Comparison of ENCODE assay signal across 8 cellular contexts in the genomic region with DNA sequence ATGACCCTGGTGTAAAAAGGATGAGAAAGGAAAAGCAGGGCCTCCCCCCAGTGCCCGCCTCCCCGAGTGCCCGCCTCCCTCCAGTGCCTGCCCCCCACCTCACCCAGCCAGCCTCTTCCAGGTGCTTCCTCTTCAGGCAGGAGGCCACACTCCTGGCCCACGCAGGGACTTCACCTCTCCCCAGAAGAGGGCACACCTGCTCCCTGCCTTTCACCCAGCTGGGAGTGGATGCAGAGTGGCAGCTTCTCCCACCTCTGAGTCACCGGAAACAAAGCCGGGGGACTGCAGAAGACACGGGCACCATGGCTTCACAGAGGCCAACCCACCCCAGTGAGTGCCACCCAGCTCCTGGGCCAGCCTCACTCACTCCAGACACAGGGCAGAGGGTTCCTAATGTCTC. TPM values are rescaled to one million over a fixed set of nuclear protein-coding genes. Genes with fewer than 3 reads are reported as not detected.
A peak's percentile ranks its signal among the peaks of the same experiment; 100 is the strongest.
DNase-seq lines count a peak whose midpoint lies in the region; ATAC-seq, FAIRE-seq and TF ChIP-seq lines count a peak whose summit lies in the region.

No MANE protein-coding gene starts in this region.

- H3K27ac ChIP-seq in OCI-LY1 (ENCODE audit: low read depth, low read length, poor library complexity, severe bottlenecking), result no peak overlapping the region
- H3K27ac ChIP-seq in pancreas, result no peak overlapping the region
- H3K27ac ChIP-seq in GM23248, result no peak overlapping the region

- POLR2A ChIA-PET in GM10248 (lab: Yijun Ruan, JAX), result no interaction called here

- 29 to 31% methylated on average over 6 to 7 of the region's 7 CpGs for WGBS in pancreas, 2 donors
- WGBS in GM23248 (ENCODE audit: low coverage in 1 of 2, low lambda C conversion rate in 2 of 2, missing lambda C conversion rate in 2 of 2), 2 experiments, result 60 to 84% methylated on average over 4 to 7 of the region's 7 CpGs

- no peaks in the 10 kb centered on the region for H3K9me3 ChIP-seq in OCI-LY1 (ENCODE audit: low read length)
- H3K9me3 ChIP-seq in pancreas, result no peaks in the 10 kb centered on the region
- H3K9me3 ChIP-seq in GM23248 (ENCODE audit: low read depth), result no peaks in the 10 kb centered on the region

- FAIRE-seq in pancreas (lab: Jason Lieb, UNC), result no peak

- intact Hi-C loops in pancreas (cut with DNase I), result no loop called here

- TF ChIP-seq CTCF in GM10248 (IDR thresholded peaks at IDR 0.05; ENCODE audit: control extremely low read depth, extremely low read depth, low read depth, missing control alignments), result peak; percentile 26
- peak; percentile 47 for TF ChIP-seq CTCF in OCI-LY1 (IDR thresholded peaks at IDR 0.05; ENCODE audit: low read length)
- TF ChIP-seq CTCF in pancreas (IDR thresholded peaks at IDR 0.05), result no peak

- H2AFZ ChIP-seq in OCI-LY1 (ENCODE audit: low read length), result no peak overlapping the region
- no peak overlapping the region for H2AFZ ChIP-seq in GM23248

- no peaks in the 10 kb centered on the region for H3K9me3 Mint-ChIP-seq in activated naive CD4-positive, alpha-beta T cell treated with anti-CD3 and anti-CD28 coated beads, Interleukin-2, amount 50 U/mL, for 72 hours

- CTCF ChIA-PET in GM10248 (lab: Yijun Ruan, JAX), result no interaction called here

- H3K4me3 ChIP-seq in OCI-LY1 (ENCODE audit: low read depth, low read length, poor library complexity, severe bottlenecking) (no peak overlapping the region), pancreas (no peak overlapping the region), GM23248 (no peak overlapping the region)

- no peaks in the 10 kb centered on the region for H3F3A ChIP-seq in OCI-LY1 (ENCODE audit: insufficient read depth, low read length)
- H3F3A ChIP-seq in GM23248 (ENCODE audit: insufficient read depth), result no peaks in the 10 kb centered on the region

- H3K27ac Mint-ChIP-seq in activated naive CD4-positive, alpha-beta T cell treated with anti-CD3 and anti-CD28 coated beads, Interleukin-2, amount 50 U/mL, for 72 hours, result peak overlapping the region in 1 of 2 donors; percentile 21

- H4K20me1 ChIP-seq in OCI-LY1 (ENCODE audit: insufficient read depth, low read length), result no peaks in the 10 kb centered on the region
- no peaks in the 10 kb centered on the region for H4K20me1 ChIP-seq in GM23248 (ENCODE audit: insufficient read depth)

- in situ Hi-C loops in GM23248 (cut with MboI), result no loop called here

- H3K27me3 ChIP-seq in OCI-LY1 (ENCODE audit: insufficient read depth, low read length) (no peaks in the 10 kb centered on the region), pancreas (no peaks in the 10 kb centered on the region), GM23248 (replicated peaks; ENCODE audit: insufficient read depth) (no peaks in the 10 kb centered on the region)

- H3K9ac ChIP-seq in OCI-LY1 (ENCODE audit: low read length) (no peak overlapping the region), GM23248 (no peak overlapping the region)

- H3K4me1 ChIP-seq in OCI-LY1 (ENCODE audit: insufficient read depth, low read length, severe bottlenecking) (peaks cover 23% of the 10 kb centered on the region), pancreas (peaks cover 0 to 16% (median 4%) of the 10 kb centered on the region in 3 donors), GM23248 (ENCODE audit: insufficient read depth) (no peaks in the 10 kb centered on the region)

- H3K36me3 ChIP-seq in OCI-LY1 (ENCODE audit: insufficient read depth, low read length) (no peaks in the 10 kb centered on the region), pancreas (no peaks in the 10 kb centered on the region), GM23248 (ENCODE audit: low read depth) (no peaks in the 10 kb centered on the region)

- H3K4me2 ChIP-seq in OCI-LY1 (ENCODE audit: low read length) (no peak overlapping the region; the same call in 1 of the 2 replicates), GM23248 (ENCODE audit: unreplicated experiment) (no peak overlapping the region)

- DNase-seq in GM10248 (ENCODE audit: extremely low spot score), result no peak
- peak in 1 of 2 donors; percentile 25 for DNase-seq in activated naive CD4-positive, alpha-beta T cell treated with anti-CD3 and anti-CD28 coated beads, Interleukin-2, amount 50 U/mL, for 72 hours (ENCODE audit: low spot score in 2 of 2)
- peak; percentile 46 to 76 (median 68) for DNase-seq in pancreas
- no peak for DNase-seq in GM23248
- DNase-seq in NOMO-1 (lab: John Stamatoyannopoulos, UW; ENCODE audit: unreplicated experiment in 2 of 2), result no peak

- ATAC-seq in activated naive CD4-positive, alpha-beta T cell treated with anti-CD3 and anti-CD28 coated beads, Interleukin-2, amount 50 U/mL, for 72 hours, result peak; percentile 81 to 84
- ATAC-seq in pancreas (peak; percentile 67 to 89 (median 86)), HG02610 (IDR thresholded peaks at IDR 0.05; ENCODE audit: unreplicated experiment) (no peak), HG02798 (IDR thresholded peaks at IDR 0.05; ENCODE audit: poor library complexity, unreplicated experiment) (no peak)

- H3K79me2 ChIP-seq in OCI-LY1 (ENCODE audit: insufficient read depth, low read length) (no peaks in the 10 kb centered on the region), GM23248 (ENCODE audit: insufficient read depth) (peaks cover 100% of the 10 kb centered on the region)

- H3K9me2 ChIP-seq in OCI-LY1 (ENCODE audit: low read depth, low read length) (no peaks in the 10 kb centered on the region), GM23248 (ENCODE audit: insufficient read depth) (no peaks in the 10 kb centered on the region)

- H3K36me3 Mint-ChIP-seq in activated naive CD4-positive, alpha-beta T cell treated with anti-CD3 and anti-CD28 coated beads, Interleukin-2, amount 50 U/mL, for 72 hours, result no peaks in the 10 kb centered on the region

RNA-seq across cellular contexts. Expression of gene CPT1A, which starts 16.1 kb away (rescaled TPM):
- total RNA-seq in activated naive CD4-positive, alpha-beta T cell treated with anti-CD3 and anti-CD28 coated beads, Interleukin-2, amount 50 U/mL, for 72 hours, result 10 to 100 TPM; 23.0 to 41.3 TPM
- 10 to 100 TPM; 16.9 to 33.7 (median 22.7) TPM for total RNA-seq in pancreas
- polyA plus RNA-seq in pancreas (10 to 100 TPM in 1 of 2 donors, 1 to 10 TPM in 1; 9.5 to 15.6 TPM), GM23248 (2016; fragmentation: Nextera tagmentation; extraction: Ambion mirVana) (9.5 and 9.6 TPM in 2 replicates)
- total RNA-seq in GM23248 (2014; rRNA removed; shearing (Covaris generic)), result 20.1 and 23.6 TPM in 2 replicates

Comparison
In these comparisons a context has a peak if more than half of its experiments do, and no peak if none do; other contexts are left out.
1. DNase-seq: peak in pancreas (6 of 6); none in GM10248 (single experiment), GM23248 (single experiment) and NOMO-1 (0 of 2).
2. CTCF ChIP-seq: peak in GM10248 (single experiment) and OCI-LY1 (single experiment); none in pancreas (0 of 4).
3. ATAC-seq: peak in activated naive CD4-positive, alpha-beta T cell treated with anti-CD3 and anti-CD28 coated beads, Interleukin-2, amount 50 U/mL, for 72 hours (2 of 2) and pancreas (4 of 4); none in HG02610 (single experiment) and HG02798 (single experiment).